ENCODE assay signal across 8 cellular contexts in the genomic region with DNA sequence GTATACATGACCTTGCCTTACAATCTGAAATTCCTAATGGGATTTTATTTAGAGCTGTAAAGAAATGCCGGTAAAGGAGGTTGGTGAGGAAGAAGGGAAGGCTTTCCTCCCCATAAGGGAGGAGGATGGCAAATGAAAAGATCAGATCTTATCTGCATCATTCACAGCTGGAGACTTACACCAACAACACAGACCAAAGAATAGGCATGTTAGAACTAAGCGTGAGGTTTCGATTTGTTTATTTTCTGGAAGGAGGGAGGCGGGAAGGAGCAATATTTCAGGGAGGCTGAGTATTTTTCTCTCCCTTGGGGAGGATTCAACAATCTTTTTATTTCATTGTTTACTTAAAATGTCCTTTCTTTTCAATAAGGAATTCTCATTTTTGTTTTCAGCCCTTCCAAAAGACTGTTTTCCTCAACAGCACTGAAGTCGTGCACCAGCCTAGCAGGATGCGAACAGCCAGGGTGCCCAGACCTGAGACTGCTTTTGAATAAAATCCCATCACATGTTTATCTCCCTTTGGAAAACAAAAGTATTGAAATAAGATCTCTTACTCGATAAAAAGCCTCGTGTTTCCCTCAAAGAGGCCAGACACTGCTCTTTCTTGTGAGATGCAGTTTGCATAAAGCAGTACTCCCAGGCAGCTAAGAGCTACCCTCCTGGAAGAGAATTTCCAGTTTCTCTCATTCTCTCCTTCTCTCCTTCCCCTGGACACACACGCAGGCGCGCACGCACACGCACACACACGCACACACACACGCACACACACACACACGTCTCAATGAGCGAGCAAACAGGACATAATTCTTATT.
A peak's percentile ranks its signal among the peaks of the same experiment; 100 is the strongest.
DNase-seq lines count a peak whose midpoint lies in the region; ATAC-seq and TF ChIP-seq lines count a peak whose summit lies in the region.

No MANE protein-coding gene starts in this region.

- intact Hi-C loops in gastrocnemius medialis (cut with DNase I; ENCODE audit: low total_unique reads), result loop anchor here (5.0 kb wide), 2 partner anchors 164 to 251 kb away; a partner anchor contains a TSS

- no peak for TF ChIP-seq EP300 in gastroesophageal sphincter (IDR thresholded peaks at IDR 0.05)

- TF ChIP-seq CTCF in gastroesophageal sphincter (IDR thresholded peaks at IDR 0.05) (no peak), gastrocnemius medialis (IDR thresholded peaks at IDR 0.05 in 4 of 5, conservative IDR thresholded peaks at IDR 0.05 in 1 of 5) (no peak)

- DNase-seq in GM03348 (ENCODE audit: low spot score), result peak; percentile 47
- peak in 1 of 2 experiments; percentile 76 for DNase-seq in SJSA1 (ENCODE audit: low read depth in 1 of 2, low spot score in 2 of 2)
- DNase-seq in gastrocnemius medialis, result no peak
- no peak for DNase-seq in stimulated activated CD8-positive, alpha-beta memory T cell treated with anti-CD3 and anti-CD28 coated beads, Interleukin-4, amount 100 ng/mL, for 48 hours
- DNase-seq in activated gamma-delta T cell treated with Interleukin-2 at 50 U/mL for 16 hours, result no peak
- DNase-seq in left lobe of liver (ENCODE audit: low spot score), result no peak

- 18 to 36% methylated on average over 12 to 17 of the region's 17 CpGs for WGBS in gastroesophageal sphincter (ENCODE audit: low coverage in 1 of 2), 2 donors

- H3K36me3 ChIP-seq in SJSA1, result no peaks in the 10 kb centered on the region
- no peaks in the 10 kb centered on the region for H3K36me3 ChIP-seq in gastroesophageal sphincter
- no peaks in the 10 kb centered on the region for H3K36me3 ChIP-seq in gastrocnemius medialis

- H3K4me1 ChIP-seq in SJSA1 (replicated peaks), result peaks cover 21% of the 10 kb centered on the region
- peaks cover 0 to 32% (median 0%) of the 10 kb centered on the region in 3 donors for H3K4me1 ChIP-seq in gastroesophageal sphincter
- peaks cover 10 to 15% of the 10 kb centered on the region in 2 donors for H3K4me1 ChIP-seq in gastrocnemius medialis

- TF ChIP-seq POLR2A in gastroesophageal sphincter (IDR thresholded peaks at IDR 0.05), result no peak
- no peak for TF ChIP-seq POLR2A in gastrocnemius medialis (IDR thresholded peaks at IDR 0.05)

- H3K27ac ChIP-seq in SJSA1, result peak overlapping the region; percentile 42
- H3K27ac ChIP-seq in gastroesophageal sphincter, result peak overlapping the region in 3 of 4 donors; percentile 23 to 54 (median 35)
- H3K27ac ChIP-seq in gastrocnemius medialis, result peak overlapping the region in 3 of 4 donors; percentile 13 to 41 (median 35)

- in situ Hi-C loops in gastrocnemius medialis (cut with MboI; ENCODE audit: low sequenced_read_pairs in 4 of 4), result no loop called here

- no peak for ATAC-seq in gastroesophageal sphincter
- ATAC-seq in gastrocnemius medialis, result peak; percentile 43 to 48
- ATAC-seq in HG03039 (IDR thresholded peaks at IDR 0.05; ENCODE audit: unreplicated experiment), result no peak
- no peak for ATAC-seq in left lobe of liver

- H3K9me3 ChIP-seq in SJSA1 (replicated peaks) (no peaks in the 10 kb centered on the region), gastroesophageal sphincter (no peaks in the 10 kb centered on the region), gastrocnemius medialis (no peaks in the 10 kb centered on the region)

- no peaks in the 10 kb centered on the region for H3K27me3 ChIP-seq in SJSA1 (replicated peaks)
- no peaks in the 10 kb centered on the region for H3K27me3 ChIP-seq in gastroesophageal sphincter
- no peaks in the 10 kb centered on the region for H3K27me3 ChIP-seq in gastrocnemius medialis

- H3K4me3 ChIP-seq in SJSA1, result peak overlapping the region; percentile 24
- H3K4me3 ChIP-seq in gastroesophageal sphincter, result peak overlapping the region; percentile 43 to 44
- H3K4me3 ChIP-seq in gastrocnemius medialis, result peak overlapping the region; percentile 43 to 57 (median 50)

Comparison
In these comparisons a context has a peak if more than half of its experiments do, and no peak if none do; other contexts are left out.
1. ATAC-seq: peak in gastrocnemius medialis (2 of 2); none in gastroesophageal sphincter (single experiment), HG03039 (single experiment) and left lobe of liver (single experiment).
2. Peak in every context shown above with its lines, with median percentiles within 50 percentile points of each other: H3K27ac ChIP-seq and H3K4me3 ChIP-seq.